1 cellular context compared by ENCODE assay signal in genomic region chr10:78744521-78745090, GRCh38.
A peak's percentile ranks its signal among the peaks of the same experiment; 100 is the strongest.
TF ChIP-seq lines count a peak whose summit lies in the region.

No MANE protein-coding gene starts in this region.

TF ChIP-seq in HepG2, 621 proteins besides CTCF, POLR2A, EP300 and RAD21 (continued from another document):
- TF ChIP-seq TFAP4 (IDR thresholded peaks at IDR 0.05; ENCODE audit: borderline replicate concordance, low read depth) (peak; percentile 11; the same call in 1 of the 2 replicates), CC2D1A (CRISPR knock-in tag; IDR thresholded peaks at IDR 0.05) (no peak), AHDC1 (CRISPR knock-in tag; IDR thresholded peaks at IDR 0.05; ENCODE audit: borderline replicate concordance) (0 out of 2 replicates have a peak, but pooled peaks have one; percentile 14), ZNF24 (IDR thresholded peaks at IDR 0.05) (no peak), ZNF687 (CRISPR knock-in tag; IDR thresholded peaks at IDR 0.05) (peak; percentile 20; the same call in 1 of the 2 replicates), SIN3A (IDR thresholded peaks at IDR 0.05; ENCODE audit: borderline replicate concordance, low read depth, low read length) (no peak), ZBTB26 (CRISPR knock-in tag; IDR thresholded peaks at IDR 0.05; ENCODE audit: borderline replicate concordance) (no peak), ZNF224 (CRISPR knock-in tag; IDR thresholded peaks at IDR 0.05) (no peak)
- TF ChIP-seq, protein P1, sequence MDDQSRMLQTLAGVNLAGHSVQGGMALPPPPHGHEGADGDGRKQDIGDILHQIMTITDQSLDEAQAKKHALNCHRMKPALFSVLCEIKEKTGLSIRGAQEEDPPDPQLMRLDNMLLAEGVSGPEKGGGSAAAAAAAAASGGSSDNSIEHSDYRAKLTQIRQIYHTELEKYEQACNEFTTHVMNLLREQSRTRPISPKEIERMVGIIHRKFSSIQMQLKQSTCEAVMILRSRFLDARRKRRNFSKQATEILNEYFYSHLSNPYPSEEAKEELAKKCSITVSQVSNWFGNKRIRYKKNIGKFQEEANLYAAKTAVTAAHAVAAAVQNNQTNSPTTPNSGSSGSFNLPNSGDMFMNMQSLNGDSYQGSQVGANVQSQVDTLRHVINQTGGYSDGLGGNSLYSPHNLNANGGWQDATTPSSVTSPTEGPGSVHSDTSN (CRISPR knock-in tag; IDR thresholded peaks at IDR 0.05; ENCODE audit: borderline replicate concordance), result no peak
- TF ChIP-seq, protein P2, sequence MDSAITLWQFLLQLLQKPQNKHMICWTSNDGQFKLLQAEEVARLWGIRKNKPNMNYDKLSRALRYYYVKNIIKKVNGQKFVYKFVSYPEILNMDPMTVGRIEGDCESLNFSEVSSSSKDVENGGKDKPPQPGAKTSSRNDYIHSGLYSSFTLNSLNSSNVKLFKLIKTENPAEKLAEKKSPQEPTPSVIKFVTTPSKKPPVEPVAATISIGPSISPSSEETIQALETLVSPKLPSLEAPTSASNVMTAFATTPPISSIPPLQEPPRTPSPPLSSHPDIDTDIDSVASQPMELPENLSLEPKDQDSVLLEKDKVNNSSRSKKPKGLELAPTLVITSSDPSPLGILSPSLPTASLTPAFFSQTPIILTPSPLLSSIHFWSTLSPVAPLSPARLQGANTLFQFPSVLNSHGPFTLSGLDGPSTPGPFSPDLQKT (CRISPR knock-in tag; IDR thresholded peaks at IDR 0.05; ENCODE audit: borderline replicate concordance), result no peak
TF ChIP-seq in HepG2: peak in this region for 9.
